In the genomic region with DNA sequence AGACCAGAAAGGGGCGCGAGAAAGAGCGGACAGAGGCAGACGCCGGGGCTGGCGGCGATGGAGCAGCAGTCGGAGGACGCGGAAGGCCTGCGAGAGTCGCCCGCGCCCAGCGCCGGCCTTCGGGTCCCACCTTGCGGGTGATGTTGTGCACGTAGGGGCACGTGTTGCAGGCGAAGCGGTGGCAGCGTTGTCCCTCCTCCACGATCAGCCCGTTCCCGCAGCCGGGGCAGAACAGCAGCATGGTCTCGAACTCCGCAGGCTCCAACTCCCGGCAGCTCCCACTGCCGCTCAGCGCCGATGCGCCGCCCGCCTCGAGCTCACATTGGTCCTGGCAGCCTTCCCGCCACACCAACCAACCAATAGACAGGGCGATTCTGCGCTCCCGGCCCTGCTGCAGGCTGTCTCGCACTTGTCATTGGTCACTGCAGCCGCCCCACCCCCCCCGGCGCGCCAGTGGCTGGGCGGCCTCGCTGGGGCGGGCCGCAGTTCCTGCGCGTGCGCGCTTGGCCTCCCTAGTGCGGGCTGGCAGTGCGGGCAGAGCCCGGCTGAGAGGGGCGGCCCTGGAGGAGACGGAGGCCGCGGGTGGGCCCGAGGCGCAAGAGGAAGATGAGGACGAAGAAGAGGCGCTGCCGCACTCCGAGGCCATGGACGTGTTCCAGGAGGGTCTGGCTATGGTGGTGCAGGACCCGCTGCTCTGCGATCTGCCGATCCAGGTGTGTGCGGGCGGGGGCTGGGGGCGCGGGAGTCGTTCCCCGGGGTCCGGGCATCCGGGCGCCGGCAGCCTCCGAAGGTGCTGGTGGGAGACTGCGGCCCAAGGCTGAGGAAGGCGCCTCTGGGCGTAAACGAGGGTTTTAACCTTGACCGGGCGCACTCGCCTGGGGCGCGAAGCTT, we compare ENCODE assay signal across 1 cellular context.
TF ChIP-seq lines count a peak whose summit lies in the region.

TSS of gene POLR3K (minus strand) at position 263 of the 891 bp plus-strand sequence. CDS start at position 241, 22 bp downstream.
TSS of gene SNRNP25 (plus strand) at position 483 of the 891 bp plus-strand sequence. CDS start at position 672, 189 bp downstream.

TF ChIP-seq in K562, 482 proteins besides CTCF, POLR2A, EP300 and RAD21 (continued from another document and continues in another):
- TF ChIP-seq, protein P1, sequence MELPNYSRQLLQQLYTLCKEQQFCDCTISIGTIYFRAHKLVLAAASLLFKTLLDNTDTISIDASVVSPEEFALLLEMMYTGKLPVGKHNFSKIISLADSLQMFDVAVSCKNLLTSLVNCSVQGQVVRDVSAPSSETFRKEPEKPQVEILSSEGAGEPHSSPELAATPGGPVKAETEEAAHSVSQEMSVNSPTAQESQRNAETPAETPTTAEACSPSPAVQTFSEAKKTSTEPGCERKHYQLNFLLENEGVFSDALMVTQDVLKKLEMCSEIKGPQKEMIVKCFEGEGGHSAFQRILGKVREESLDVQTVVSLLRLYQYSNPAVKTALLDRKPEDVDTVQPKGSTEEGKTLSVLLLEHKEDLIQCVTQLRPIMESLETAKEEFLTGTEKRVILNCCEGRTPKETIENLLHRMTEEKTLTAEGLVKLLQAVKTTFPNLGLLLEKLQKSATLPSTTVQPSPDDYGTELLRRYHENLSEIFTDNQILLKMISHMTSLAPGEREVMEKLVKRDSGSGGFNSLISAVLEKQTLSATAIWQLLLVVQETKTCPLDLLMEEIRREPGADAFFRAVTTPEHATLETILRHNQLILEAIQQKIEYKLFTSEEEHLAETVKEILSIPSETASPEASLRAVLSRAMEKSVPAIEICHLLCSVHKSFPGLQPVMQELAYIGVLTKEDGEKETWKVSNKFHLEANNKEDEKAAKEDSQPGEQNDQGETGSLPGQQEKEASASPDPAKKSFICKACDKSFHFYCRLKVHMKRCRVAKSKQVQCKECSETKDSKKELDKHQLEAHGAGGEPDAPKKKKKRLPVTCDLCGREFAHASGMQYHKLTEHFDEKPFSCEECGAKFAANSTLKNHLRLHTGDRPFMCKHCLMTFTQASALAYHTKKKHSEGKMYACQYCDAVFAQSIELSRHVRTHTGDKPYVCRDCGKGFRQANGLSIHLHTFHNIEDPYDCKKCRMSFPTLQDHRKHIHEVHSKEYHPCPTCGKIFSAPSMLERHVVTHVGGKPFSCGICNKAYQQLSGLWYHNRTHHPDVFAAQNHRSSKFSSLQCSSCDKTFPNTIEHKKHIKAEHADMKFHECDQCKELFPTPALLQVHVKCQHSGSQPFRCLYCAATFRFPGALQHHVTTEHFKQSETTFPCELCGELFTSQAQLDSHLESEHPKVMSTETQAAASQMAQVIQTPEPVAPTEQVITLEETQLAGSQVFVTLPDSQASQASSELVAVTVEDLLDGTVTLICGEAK (IDR thresholded peaks at IDR 0.05) = no peak
- TF ChIP-seq, protein P1 (CRISPR knock-in tag; IDR thresholded peaks at IDR 0.05) = no peak
- TF ChIP-seq, protein P2, sequence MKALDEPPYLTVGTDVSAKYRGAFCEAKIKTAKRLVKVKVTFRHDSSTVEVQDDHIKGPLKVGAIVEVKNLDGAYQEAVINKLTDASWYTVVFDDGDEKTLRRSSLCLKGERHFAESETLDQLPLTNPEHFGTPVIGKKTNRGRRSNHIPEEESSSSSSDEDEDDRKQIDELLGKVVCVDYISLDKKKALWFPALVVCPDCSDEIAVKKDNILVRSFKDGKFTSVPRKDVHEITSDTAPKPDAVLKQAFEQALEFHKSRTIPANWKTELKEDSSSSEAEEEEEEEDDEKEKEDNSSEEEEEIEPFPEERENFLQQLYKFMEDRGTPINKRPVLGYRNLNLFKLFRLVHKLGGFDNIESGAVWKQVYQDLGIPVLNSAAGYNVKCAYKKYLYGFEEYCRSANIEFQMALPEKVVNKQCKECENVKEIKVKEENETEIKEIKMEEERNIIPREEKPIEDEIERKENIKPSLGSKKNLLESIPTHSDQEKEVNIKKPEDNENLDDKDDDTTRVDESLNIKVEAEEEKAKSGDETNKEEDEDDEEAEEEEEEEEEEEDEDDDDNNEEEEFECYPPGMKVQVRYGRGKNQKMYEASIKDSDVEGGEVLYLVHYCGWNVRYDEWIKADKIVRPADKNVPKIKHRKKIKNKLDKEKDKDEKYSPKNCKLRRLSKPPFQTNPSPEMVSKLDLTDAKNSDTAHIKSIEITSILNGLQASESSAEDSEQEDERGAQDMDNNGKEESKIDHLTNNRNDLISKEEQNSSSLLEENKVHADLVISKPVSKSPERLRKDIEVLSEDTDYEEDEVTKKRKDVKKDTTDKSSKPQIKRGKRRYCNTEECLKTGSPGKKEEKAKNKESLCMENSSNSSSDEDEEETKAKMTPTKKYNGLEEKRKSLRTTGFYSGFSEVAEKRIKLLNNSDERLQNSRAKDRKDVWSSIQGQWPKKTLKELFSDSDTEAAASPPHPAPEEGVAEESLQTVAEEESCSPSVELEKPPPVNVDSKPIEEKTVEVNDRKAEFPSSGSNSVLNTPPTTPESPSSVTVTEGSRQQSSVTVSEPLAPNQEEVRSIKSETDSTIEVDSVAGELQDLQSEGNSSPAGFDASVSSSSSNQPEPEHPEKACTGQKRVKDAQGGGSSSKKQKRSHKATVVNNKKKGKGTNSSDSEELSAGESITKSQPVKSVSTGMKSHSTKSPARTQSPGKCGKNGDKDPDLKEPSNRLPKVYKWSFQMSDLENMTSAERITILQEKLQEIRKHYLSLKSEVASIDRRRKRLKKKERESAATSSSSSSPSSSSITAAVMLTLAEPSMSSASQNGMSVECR (CRISPR knock-in tag; IDR thresholded peaks at IDR 0.05) = peak; percentile 66; the same call in 1 of the 2 replicates
- peak; percentile 48 for TF ChIP-seq POLR2B (IDR thresholded peaks at IDR 0.05; ENCODE audit: low read depth, partially characterized antibody)
- TF ChIP-seq SAFB2 (IDR thresholded peaks at IDR 0.05; ENCODE audit: borderline replicate concordance, low read depth, low read length, severe bottlenecking) = no peak
- peak; percentile 91; the same call in 1 of the 2 replicates for TF ChIP-seq KAT7 (CRISPR knock-in tag; IDR thresholded peaks at IDR 0.05; ENCODE audit: borderline replicate concordance)
- TF ChIP-seq PHF21A (IDR thresholded peaks at IDR 0.05; ENCODE audit: borderline replicate concordance, low read depth) = no peak
- no peak for TF ChIP-seq ZNF12 (CRISPR knock-in tag; IDR thresholded peaks at IDR 0.05)
- no peak for TF ChIP-seq TCF7L2 (IDR thresholded peaks at IDR 0.05; ENCODE audit: low read depth, low read length)
- TF ChIP-seq PML (IDR thresholded peaks at IDR 0.05; ENCODE audit: low read length) = peak; percentile 35; the same call in 1 of the 2 replicates
- TF ChIP-seq, protein P3, sequence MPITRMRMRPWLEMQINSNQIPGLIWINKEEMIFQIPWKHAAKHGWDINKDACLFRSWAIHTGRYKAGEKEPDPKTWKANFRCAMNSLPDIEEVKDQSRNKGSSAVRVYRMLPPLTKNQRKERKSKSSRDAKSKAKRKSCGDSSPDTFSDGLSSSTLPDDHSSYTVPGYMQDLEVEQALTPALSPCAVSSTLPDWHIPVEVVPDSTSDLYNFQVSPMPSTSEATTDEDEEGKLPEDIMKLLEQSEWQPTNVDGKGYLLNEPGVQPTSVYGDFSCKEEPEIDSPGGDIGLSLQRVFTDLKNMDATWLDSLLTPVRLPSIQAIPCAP (CRISPR knock-in tag; IDR thresholded peaks at IDR 0.05; ENCODE audit: borderline replicate concordance) = no peak
- TF ChIP-seq ATF7 (IDR thresholded peaks at IDR 0.05) = peak; percentile 25; the same call in 1 of the 2 replicates
- TF ChIP-seq SMAD2 (IDR thresholded peaks at IDR 0.05; ENCODE audit: low read depth, low read length) = no peak
- TF ChIP-seq, protein P4, sequence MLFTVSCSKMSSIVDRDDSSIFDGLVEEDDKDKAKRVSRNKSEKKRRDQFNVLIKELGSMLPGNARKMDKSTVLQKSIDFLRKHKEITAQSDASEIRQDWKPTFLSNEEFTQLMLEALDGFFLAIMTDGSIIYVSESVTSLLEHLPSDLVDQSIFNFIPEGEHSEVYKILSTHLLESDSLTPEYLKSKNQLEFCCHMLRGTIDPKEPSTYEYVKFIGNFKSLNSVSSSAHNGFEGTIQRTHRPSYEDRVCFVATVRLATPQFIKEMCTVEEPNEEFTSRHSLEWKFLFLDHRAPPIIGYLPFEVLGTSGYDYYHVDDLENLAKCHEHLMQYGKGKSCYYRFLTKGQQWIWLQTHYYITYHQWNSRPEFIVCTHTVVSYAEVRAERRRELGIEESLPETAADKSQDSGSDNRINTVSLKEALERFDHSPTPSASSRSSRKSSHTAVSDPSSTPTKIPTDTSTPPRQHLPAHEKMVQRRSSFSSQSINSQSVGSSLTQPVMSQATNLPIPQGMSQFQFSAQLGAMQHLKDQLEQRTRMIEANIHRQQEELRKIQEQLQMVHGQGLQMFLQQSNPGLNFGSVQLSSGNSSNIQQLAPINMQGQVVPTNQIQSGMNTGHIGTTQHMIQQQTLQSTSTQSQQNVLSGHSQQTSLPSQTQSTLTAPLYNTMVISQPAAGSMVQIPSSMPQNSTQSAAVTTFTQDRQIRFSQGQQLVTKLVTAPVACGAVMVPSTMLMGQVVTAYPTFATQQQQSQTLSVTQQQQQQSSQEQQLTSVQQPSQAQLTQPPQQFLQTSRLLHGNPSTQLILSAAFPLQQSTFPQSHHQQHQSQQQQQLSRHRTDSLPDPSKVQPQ (CRISPR knock-in tag; IDR thresholded peaks at IDR 0.05; ENCODE audit: borderline replicate concordance) = no peak
- TF ChIP-seq, protein P5, sequence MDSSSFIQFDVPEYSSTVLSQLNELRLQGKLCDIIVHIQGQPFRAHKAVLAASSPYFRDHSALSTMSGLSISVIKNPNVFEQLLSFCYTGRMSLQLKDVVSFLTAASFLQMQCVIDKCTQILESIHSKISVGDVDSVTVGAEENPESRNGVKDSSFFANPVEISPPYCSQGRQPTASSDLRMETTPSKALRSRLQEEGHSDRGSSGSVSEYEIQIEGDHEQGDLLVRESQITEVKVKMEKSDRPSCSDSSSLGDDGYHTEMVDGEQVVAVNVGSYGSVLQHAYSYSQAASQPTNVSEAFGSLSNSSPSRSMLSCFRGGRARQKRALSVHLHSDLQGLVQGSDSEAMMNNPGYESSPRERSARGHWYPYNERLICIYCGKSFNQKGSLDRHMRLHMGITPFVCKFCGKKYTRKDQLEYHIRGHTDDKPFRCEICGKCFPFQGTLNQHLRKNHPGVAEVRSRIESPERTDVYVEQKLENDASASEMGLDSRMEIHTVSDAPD (CRISPR knock-in tag; IDR thresholded peaks at IDR 0.05) = no peak
- TF ChIP-seq PPARD (CRISPR knock-in tag; IDR thresholded peaks at IDR 0.05) = no peak
- no peak for TF ChIP-seq TEAD4 (IDR thresholded peaks at IDR 0.05; ENCODE audit: low read length)
- TF ChIP-seq TEAD4 (CRISPR knock-in tag; IDR thresholded peaks at IDR 0.05; ENCODE audit: borderline replicate concordance) = 0 out of 2 replicates have a peak, but pooled peaks have one; percentile 84
- TF ChIP-seq UBTF (IDR thresholded peaks at IDR 0.05; ENCODE audit: borderline replicate concordance in 1 of 2, low read depth in 2 of 2, low read length in 2 of 2) = no peak
- no peak for TF ChIP-seq ZNF124 (CRISPR knock-in tag; IDR thresholded peaks at IDR 0.05)
- no peak for TF ChIP-seq RFX1 (IDR thresholded peaks at IDR 0.05)
- TF ChIP-seq ZBTB7A (IDR thresholded peaks at IDR 0.05; ENCODE audit: borderline replicate concordance, control insufficient read depth, low read depth, low read length) = 0 out of 2 replicates have a peak, but pooled peaks have one; percentile 34
- TF ChIP-seq ZZZ3 (IDR thresholded peaks at IDR 0.05) = no peak
- no peak for TF ChIP-seq FOXK2 (conservative IDR thresholded peaks at IDR 0.05 in 1 of 2, IDR thresholded peaks at IDR 0.05 in 1 of 2; ENCODE audit: low read depth in 2 of 2)
- TF ChIP-seq GABPB2 (CRISPR knock-in tag; conservative IDR thresholded peaks at IDR 0.05) = no peak
- 0 out of 2 replicates have a peak, but pooled peaks have one; percentile 36 for TF ChIP-seq HDAC8 (tag; IDR thresholded peaks at IDR 0.05)
- TF ChIP-seq ADNP (tag; IDR thresholded peaks at IDR 0.05) = no peak
- 0 out of 2 replicates have a peak, but pooled peaks have one; percentile 10 for TF ChIP-seq ZNF76 (CRISPR knock-in tag; IDR thresholded peaks at IDR 0.05; ENCODE audit: borderline replicate concordance)
